In the genomic region with DNA sequence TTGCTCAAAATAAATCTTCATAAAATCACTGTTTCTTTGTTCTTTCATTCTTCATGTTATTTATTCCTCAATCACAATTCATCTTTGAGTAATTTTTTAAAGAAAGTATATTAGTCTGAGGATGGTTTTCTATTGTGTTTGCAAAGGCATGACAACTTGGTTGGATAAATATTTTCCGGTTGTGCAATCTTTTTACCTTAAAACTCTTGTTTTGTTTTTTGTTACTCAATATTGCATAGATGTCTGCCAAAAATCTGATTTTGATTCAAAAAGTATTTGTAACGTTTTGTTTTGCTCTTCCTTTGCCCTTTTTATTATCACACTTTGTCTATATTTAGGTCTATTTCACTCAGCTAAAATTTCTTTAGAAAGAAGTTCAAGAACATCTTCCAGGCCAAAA, we compare ENCODE assay signal across 22 cellular contexts.
DNase-seq lines count a peak whose midpoint lies in the region; ATAC-seq and TF ChIP-seq lines count a peak whose summit lies in the region.
"Had no signal": no experiment of that assay in that cellular context is flagged by ENCODE, and none has a peak within 500 bp of the region (broad histone marks: within the 10 kb centered on the region; RNA-seq: fewer than 3 reads in every experiment).

No MANE protein-coding gene starts in this region.

- no peak overlapping the region for H4K91ac ChIP-seq in neuronal stem cell (ENCODE audit: low read depth, low read length, poor library complexity)

- no peak overlapping the region for H2BK120ac ChIP-seq in neuronal stem cell (ENCODE audit: low read depth, low read length)

- H2AFZ ChIP-seq in GM23248, result peak overlapping the region; percentile 37; the same call in 1 of the 2 replicates
- peak overlapping the region; percentile 36 for H2AFZ ChIP-seq in neuronal stem cell (ENCODE audit: low read length)

- H3K27me3 ChIP-seq in GM23248 (replicated peaks; ENCODE audit: insufficient read depth) (no peaks in the 10 kb centered on the region), adipocyte (replicated peaks; ENCODE audit: control insufficient read depth, insufficient read depth, low read length) (no peaks in the 10 kb centered on the region), neuronal stem cell (ENCODE audit: control insufficient read depth in 3 of 3, insufficient read depth in 3 of 3, low read depth in 1 of 3, low read length in 3 of 3) (no peaks in the 10 kb centered on the region), right cardiac atrium (ENCODE audit: control insufficient read depth, insufficient read depth) (no peaks in the 10 kb centered on the region)
- H3K27me3 ChIP-seq: SJSA1 had no signal

- H2BK12ac ChIP-seq in neuronal stem cell (ENCODE audit: low read length), result no peak overlapping the region

- no peaks in the 10 kb centered on the region for H4K20me1 ChIP-seq in GM23248 (ENCODE audit: insufficient read depth)

- H3K4me2 ChIP-seq in GM23248 (ENCODE audit: unreplicated experiment) (peak overlapping the region; percentile 2), neuronal stem cell (ENCODE audit: insufficient read depth, low read length, poor library complexity, severe bottlenecking) (no peak overlapping the region)

- H4K8ac ChIP-seq in neuronal stem cell (ENCODE audit: low read depth, low read length), result no peak overlapping the region

- DNase-seq in GM23248, result peak; percentile 45
- DNase-seq in adipocyte (ENCODE audit: low read depth), result peak; percentile 73
- peak; percentile 79 for DNase-seq in fibroblast of pulmonary artery (ENCODE audit: low read depth)
- no peak for DNase-seq in neuronal stem cell (ENCODE audit: low spot score)
- no peak for DNase-seq in posterior vena cava (ENCODE audit: low spot score)
- DNase-seq in right cardiac atrium, result no peak
- DNase-seq: Calu3; CD8-positive, alpha-beta memory T cell; DMS153; H7; HFFc6; KG1; NCI-H1105; NCI-H146; NCI-H2029; NCI-H345; NCI-H524; NCI-H774 had no signal

- no peaks in the 10 kb centered on the region for H3K79me1 ChIP-seq in neuronal stem cell (ENCODE audit: low read depth, low read length)

- H3K9me2 ChIP-seq in GM23248 (ENCODE audit: insufficient read depth), result no peaks in the 10 kb centered on the region

- H3K23ac ChIP-seq in neuronal stem cell (ENCODE audit: low read depth, low read length, poor library complexity), result no peak overlapping the region

- H3K9ac ChIP-seq in GM23248 (no peak overlapping the region), adipocyte (ENCODE audit: low read length) (no peak overlapping the region), neuronal stem cell (ENCODE audit: low read depth, low read length, poor library complexity) (no peak overlapping the region)

- ATAC-seq in GM18520 (IDR thresholded peaks at IDR 0.05; ENCODE audit: unreplicated experiment), result no peak
- ATAC-seq in right cardiac atrium, result no peak
- ATAC-seq: Right ventricle myocardium inferior had no signal

- H3K27ac ChIP-seq in GM23248 (no peak overlapping the region), neuronal stem cell (replicated peaks; ENCODE audit: low read length) (no peak overlapping the region), right cardiac atrium (ENCODE audit: low read length) (no peak overlapping the region)
- H3K27ac ChIP-seq: C4-2B, SJSA1 had no signal

- H3K4me3 ChIP-seq in GM23248, result no peak overlapping the region
- no peak overlapping the region for H3K4me3 ChIP-seq in adipocyte (ENCODE audit: low read length)
- no peak overlapping the region for H3K4me3 ChIP-seq in fibroblast of pulmonary artery (replicated peaks; ENCODE audit: low read depth, low read length)
- H3K4me3 ChIP-seq in neuronal stem cell (ENCODE audit: low read length in 2 of 2), result no peak overlapping the region
- no peak overlapping the region for H3K4me3 ChIP-seq in right cardiac atrium (ENCODE audit: low read length)
- H3K4me3 ChIP-seq: SJSA1 had no signal

- H3K4ac ChIP-seq in neuronal stem cell (ENCODE audit: low read length), result no peak overlapping the region

- H3F3A ChIP-seq in GM23248 (ENCODE audit: insufficient read depth), result no peaks in the 10 kb centered on the region

- H3K36me3 ChIP-seq in GM23248 (ENCODE audit: low read depth) (no peaks in the 10 kb centered on the region), adipocyte (ENCODE audit: control insufficient read depth, insufficient read depth, low read length, severe bottlenecking) (no peaks in the 10 kb centered on the region), neuronal stem cell (replicated peaks in 1 of 2; ENCODE audit: control insufficient read depth in 2 of 2, insufficient read depth in 2 of 2, low read length in 2 of 2) (no peaks in the 10 kb centered on the region)
- H3K36me3 ChIP-seq: SJSA1 had no signal

- H2BK5ac ChIP-seq in neuronal stem cell (ENCODE audit: low read length), result no peak overlapping the region

- H3K18ac ChIP-seq in neuronal stem cell (ENCODE audit: low read length), result no peak overlapping the region

- in situ Hi-C loops in GM23248 (cut with MboI), result no loop called here

- H2BK15ac ChIP-seq in neuronal stem cell (ENCODE audit: low read length), result no peak overlapping the region

- intact Hi-C loops in posterior vena cava (cut with DNase I), result no loop called here
- intact Hi-C loops in right cardiac atrium (cut with DNase I), result no loop called here

- H3K79me2 ChIP-seq in GM23248 (ENCODE audit: insufficient read depth), result no peaks in the 10 kb centered on the region

- no peak for TF ChIP-seq CTCF in fibroblast of pulmonary artery (IDR thresholded peaks at IDR 0.05; ENCODE audit: low read length, missing control alignments)

- H3K9me3 ChIP-seq in GM23248 (ENCODE audit: low read depth) (no peaks in the 10 kb centered on the region), adipocyte (ENCODE audit: control insufficient read depth, low read length) (no peaks in the 10 kb centered on the region), neuronal stem cell (replicated peaks in 1 of 2; ENCODE audit: control insufficient read depth in 2 of 2, insufficient read depth in 1 of 2, low read depth in 1 of 2, low read length in 2 of 2) (no peaks in the 10 kb centered on the region), right cardiac atrium (ENCODE audit: control insufficient read depth, low read length) (no peaks in the 10 kb centered on the region)
- H3K9me3 ChIP-seq: SJSA1 had no signal

- WGBS in GM23248 (ENCODE audit: low coverage in 1 of 2, low lambda C conversion rate in 2 of 2, missing lambda C conversion rate in 2 of 2), 2 experiments, result 10 to 12% methylated on average over 2 of the region's 2 CpGs
- WGBS in neuronal stem cell (ENCODE audit: extremely low coverage in 2 of 2, insufficient read length in 2 of 2, insufficient replicate concordance in 1 of 2), 2 donors, result no CpG with 5 or more reads among the region's 2 CpGs
- WGBS in right cardiac atrium, result 61% methylated on average over 2 of the region's 2 CpGs

- H3K4me1 ChIP-seq in GM23248 (ENCODE audit: insufficient read depth), result 0 out of 2 replicates have a peak, but pooled peaks cover 6% of the 10 kb centered on the region
- no peaks in the 10 kb centered on the region for H3K4me1 ChIP-seq in adipocyte (ENCODE audit: control insufficient read depth, insufficient read depth, low read length)
- no peaks in the 10 kb centered on the region for H3K4me1 ChIP-seq in neuronal stem cell (ENCODE audit: control insufficient read depth in 2 of 2, insufficient read depth in 1 of 2, low read depth in 1 of 2, low read length in 2 of 2)
- no peaks in the 10 kb centered on the region for H3K4me1 ChIP-seq in right cardiac atrium (ENCODE audit: control insufficient read depth, insufficient read depth, low read length)
- H3K4me1 ChIP-seq: SJSA1 had no signal

- no peak overlapping the region for H3K14ac ChIP-seq in neuronal stem cell (ENCODE audit: low read length)

- no peak overlapping the region for H2AK5ac ChIP-seq in neuronal stem cell (ENCODE audit: low read depth, low read length)

Comparison
In these comparisons a context has a peak if more than half of its experiments do, and no peak if none do; other contexts are left out.
1. DNase-seq: peak in GM23248 (single experiment), adipocyte (single experiment) and fibroblast of pulmonary artery (single experiment); none in neuronal stem cell (single experiment), posterior vena cava (single experiment) and right cardiac atrium (0 of 3).